ENCODE assay signal across 23 cellular contexts in the genomic region with DNA sequence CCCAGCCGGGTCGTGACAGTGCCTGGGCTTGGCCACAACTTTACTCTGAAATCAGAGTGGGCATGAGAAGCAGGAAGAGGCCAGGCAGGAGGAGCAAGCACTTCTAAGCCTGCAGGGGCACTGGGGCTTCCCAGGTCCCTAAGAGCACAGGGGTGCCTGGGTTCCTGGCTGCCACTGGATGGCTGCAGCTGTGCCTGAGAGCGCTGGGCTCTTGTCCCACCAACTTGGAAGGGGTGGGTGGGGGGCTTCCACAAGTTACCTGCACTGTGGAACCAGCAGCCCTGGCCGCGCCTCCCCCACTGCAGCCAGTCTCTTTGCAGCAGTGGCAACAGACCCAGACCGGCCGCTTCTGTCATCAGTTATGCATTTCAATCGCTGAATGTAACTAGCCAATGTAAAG.
DNase-seq lines count a peak whose midpoint lies in the region; ATAC-seq, FAIRE-seq and TF ChIP-seq lines count a peak whose summit lies in the region.
"Had no signal": no experiment of that assay in that cellular context is flagged by ENCODE, and none has a peak within 500 bp of the region (broad histone marks: within the 10 kb centered on the region; RNA-seq: fewer than 3 reads in every experiment).

No MANE protein-coding gene starts in this region.

- H3K4me3 Mint-ChIP-seq in WTC11: no peak overlapping the region
- no peak overlapping the region for H3K4me3 Mint-ChIP-seq in CD4-positive, alpha-beta T cell
- no peak overlapping the region for H3K4me3 Mint-ChIP-seq in activated T-helper 1 cell treated with anti-CD3 and anti-CD28 coated beads, Interleukin-12 subunit alpha, Interleukin-12 subunit beta, Interleukin-2, Interleukin-4 antibody, amounts not matched to agents 30 ng/mL and 10 ng/mL and 1 ng/mL, durations not matched to agents 14 hours and 24 hours and 36 hours
- H3K4me3 Mint-ChIP-seq: CD4-positive, CD25-positive, alpha-beta regulatory T cell; GM23338; HFFc6 had no signal

- CTCF ChIA-PET in WTC11 (lab: Charles Lee): no interaction called here
- CTCF ChIA-PET in CD4-positive, alpha-beta T cell (lab: Charles Lee): no interaction called here

- no peaks in the 10 kb centered on the region for H3K79me2 ChIP-seq in osteoblast (ENCODE audit: insufficient read depth, low read length)

- intact Hi-C loops in kidney (cut with DNase I) (no loop called here), aorta (cut with DNase I) (no loop called here)
- intact Hi-C loops in CD4-positive, alpha-beta T cell (cut with DNase I, micrococcal nuclease): no loop called here
- intact Hi-C loops in activated T-helper 1 cell treated with anti-CD3 and anti-CD28 coated beads, Interleukin-12 subunit alpha, Interleukin-12 subunit beta, Interleukin-2, Interleukin-4 antibody, amounts not matched to agents 30 ng/mL and 10 ng/mL and 1 ng/mL, durations not matched to agents 14 hours and 24 hours and 36 hours (cut with micrococcal nuclease): no loop called here

- no peak overlapping the region for H3K4me2 ChIP-seq in osteoblast (ENCODE audit: insufficient read depth, low read length)
- H3K4me2 ChIP-seq: GM23338 had no signal

- ATAC-seq in WTC11 (peak; percentile 50), aorta (ENCODE audit: low FRiP score) (peak; percentile 29)
- ATAC-seq in CD4-positive, alpha-beta T cell (ENCODE audit: poor library complexity): no peak
- ATAC-seq: GM23338, HCT116 had no signal

- H3K4me1 ChIP-seq in kidney (ENCODE audit: control insufficient read depth in 1 of 2, insufficient read depth in 1 of 2, low read depth in 1 of 2, low read length in 2 of 2): no peaks in the 10 kb centered on the region
- no peaks in the 10 kb centered on the region for H3K4me1 ChIP-seq in osteoblast (ENCODE audit: insufficient read depth, low read length)
- H3K4me1 ChIP-seq in aorta (ENCODE audit: control insufficient read depth in 1 of 2, insufficient read depth in 2 of 2, low read length in 2 of 2): no peaks in the 10 kb centered on the region
- H3K4me1 ChIP-seq: BE2C had no signal

- H3K36me3 ChIP-seq in kidney (ENCODE audit: control insufficient read depth in 1 of 2, insufficient read depth in 2 of 2, low read length in 2 of 2) (no peaks in the 10 kb centered on the region), osteoblast (ENCODE audit: insufficient read depth, low read length) (no peaks in the 10 kb centered on the region), aorta (ENCODE audit: control insufficient read depth in 1 of 2, insufficient read depth in 2 of 2, low read length in 1 of 2) (no peaks in the 10 kb centered on the region)
- H3K36me3 ChIP-seq: BE2C had no signal

- FAIRE-seq in kidney (lab: Jason Lieb, UNC): no peak
- FAIRE-seq: A204.1, D721Med, GM12892, GM18507, H54 had no signal

- no peak overlapping the region for H3K27ac Mint-ChIP-seq in WTC11
- H3K27ac Mint-ChIP-seq in CD4-positive, alpha-beta T cell: no peak overlapping the region
- no peak overlapping the region for H3K27ac Mint-ChIP-seq in activated T-helper 1 cell treated with anti-CD3 and anti-CD28 coated beads, Interleukin-12 subunit alpha, Interleukin-12 subunit beta, Interleukin-2, Interleukin-4 antibody, amounts not matched to agents 30 ng/mL and 10 ng/mL and 1 ng/mL, durations not matched to agents 14 hours and 24 hours and 36 hours
- H3K27ac Mint-ChIP-seq: CD4-positive, CD25-positive, alpha-beta regulatory T cell; GM23338; HFFc6 had no signal

- no peaks in the 10 kb centered on the region for H4K20me1 ChIP-seq in osteoblast (ENCODE audit: insufficient read depth, low read length)

- no peaks in the 10 kb centered on the region for H3K4me1 Mint-ChIP-seq in WTC11
- no peaks in the 10 kb centered on the region for H3K4me1 Mint-ChIP-seq in CD4-positive, alpha-beta T cell (ENCODE audit: low read depth)
- no peaks in the 10 kb centered on the region for H3K4me1 Mint-ChIP-seq in activated T-helper 1 cell treated with anti-CD3 and anti-CD28 coated beads, Interleukin-12 subunit alpha, Interleukin-12 subunit beta, Interleukin-2, Interleukin-4 antibody, amounts not matched to agents 30 ng/mL and 10 ng/mL and 1 ng/mL, durations not matched to agents 14 hours and 24 hours and 36 hours (ENCODE audit: low read depth)
- H3K4me1 Mint-ChIP-seq: CD4-positive, CD25-positive, alpha-beta regulatory T cell; GM23338 had no signal

- DNase-seq in WTC11 (ENCODE audit: low spot score) (no peak), kidney (peak; percentile 54), osteoblast (ENCODE audit: insufficient read length, low spot score, missing footprints) (peak; percentile 49), aorta (peak in 1 of 2 donors; percentile 43), DMS53 treated with DMSO at 0.1 percent for 48 hours (lab: John Stamatoyannopoulos, UW; ENCODE audit: unreplicated experiment) (no peak)
- DNase-seq in CD4-positive, alpha-beta T cell: no peak
- no peak for DNase-seq in activated T-helper 1 cell treated with anti-CD3 and anti-CD28 coated beads, Interleukin-12 subunit alpha, Interleukin-12 subunit beta, Interleukin-2, Interleukin-4 antibody, amounts not matched to agents 30 ng/mL and 10 ng/mL and 1 ng/mL, durations not matched to agents 14 hours and 24 hours and 36 hours (ENCODE audit: low spot score)
- DNase-seq: ACHN; BE2C; C1 segment of cervical spinal cord; Caco-2; CD4-positive, CD25-positive, alpha-beta regulatory T cell; DMS79; GDM1; HFFc6 had no signal

- no peak overlapping the region for H2AFZ ChIP-seq in osteoblast (ENCODE audit: low read length)
- H2AFZ ChIP-seq: GM23338 had no signal

- H3K9me3 Mint-ChIP-seq in WTC11: no peaks in the 10 kb centered on the region
- H3K9me3 Mint-ChIP-seq in CD4-positive, alpha-beta T cell: no peaks in the 10 kb centered on the region
- no peaks in the 10 kb centered on the region for H3K9me3 Mint-ChIP-seq in activated T-helper 1 cell treated with anti-CD3 and anti-CD28 coated beads, Interleukin-12 subunit alpha, Interleukin-12 subunit beta, Interleukin-2, Interleukin-4 antibody, amounts not matched to agents 30 ng/mL and 10 ng/mL and 1 ng/mL, durations not matched to agents 14 hours and 24 hours and 36 hours
- H3K9me3 Mint-ChIP-seq: GM23338 had no signal

- H3K9me3 ChIP-seq in kidney (ENCODE audit: control insufficient read depth in 1 of 2, low read length in 2 of 2) (no peaks in the 10 kb centered on the region), osteoblast (ENCODE audit: low read depth, low read length) (peaks cover 2% of the 10 kb centered on the region), aorta (ENCODE audit: control insufficient read depth, low read length) (peaks cover 2% of the 10 kb centered on the region)
- H3K9me3 ChIP-seq in CD4-positive, alpha-beta T cell (ENCODE audit: control insufficient read depth, low read length): no peaks in the 10 kb centered on the region
- H3K9me3 ChIP-seq: BE2C, Caco-2 had no signal

- 47 to 57% methylated on average over 8 of the region's 8 CpGs for WGBS in aorta, 2 donors

- H3K27me3 ChIP-seq in osteoblast (ENCODE audit: insufficient read depth, low read length) (no peaks in the 10 kb centered on the region), aorta (ENCODE audit: control insufficient read depth in 1 of 2, insufficient read depth in 2 of 2, low read length in 1 of 2) (no peaks in the 10 kb centered on the region)
- H3K27me3 ChIP-seq in CD4-positive, alpha-beta T cell (ENCODE audit: control insufficient read depth, insufficient read depth, low read length): no peaks in the 10 kb centered on the region
- H3K27me3 ChIP-seq: BE2C had no signal

- H3K36me3 Mint-ChIP-seq in WTC11: no peaks in the 10 kb centered on the region
- H3K36me3 Mint-ChIP-seq in CD4-positive, alpha-beta T cell (ENCODE audit: low read depth): no peaks in the 10 kb centered on the region
- H3K36me3 Mint-ChIP-seq in activated T-helper 1 cell treated with anti-CD3 and anti-CD28 coated beads, Interleukin-12 subunit alpha, Interleukin-12 subunit beta, Interleukin-2, Interleukin-4 antibody, amounts not matched to agents 30 ng/mL and 10 ng/mL and 1 ng/mL, durations not matched to agents 14 hours and 24 hours and 36 hours (ENCODE audit: low read depth): no peaks in the 10 kb centered on the region
- H3K36me3 Mint-ChIP-seq: CD4-positive, CD25-positive, alpha-beta regulatory T cell had no signal

- TF ChIP-seq CTCF in WTC11 (IDR thresholded peaks at IDR 0.05): no peak
- TF ChIP-seq CTCF in kidney (IDR thresholded peaks at IDR 0.05; ENCODE audit: borderline replicate concordance, extremely low read depth, insufficient read depth): no peak
- TF ChIP-seq CTCF in osteoblast (IDR thresholded peaks at IDR 0.05; ENCODE audit: extremely low read depth, low read depth, low read length): no peak
- TF ChIP-seq CTCF in CD4-positive, alpha-beta T cell (IDR thresholded peaks at IDR 0.05): no peak

- POLR2A ChIA-PET in WTC11 (lab: Charles Lee): no interaction called here
- POLR2A ChIA-PET in CD4-positive, alpha-beta T cell (lab: Charles Lee): no interaction called here

- H3K27me3 Mint-ChIP-seq in WTC11 (ENCODE audit: low read depth): no peaks in the 10 kb centered on the region
- H3K27me3 Mint-ChIP-seq in CD4-positive, alpha-beta T cell: no peaks in the 10 kb centered on the region
- no peaks in the 10 kb centered on the region for H3K27me3 Mint-ChIP-seq in activated T-helper 1 cell treated with anti-CD3 and anti-CD28 coated beads, Interleukin-12 subunit alpha, Interleukin-12 subunit beta, Interleukin-2, Interleukin-4 antibody, amounts not matched to agents 30 ng/mL and 10 ng/mL and 1 ng/mL, durations not matched to agents 14 hours and 24 hours and 36 hours (ENCODE audit: insufficient read depth)
- H3K27me3 Mint-ChIP-seq: CD4-positive, CD25-positive, alpha-beta regulatory T cell had no signal

- no peak overlapping the region for H3K27ac ChIP-seq in kidney (ENCODE audit: low read depth in 2 of 2, low read length in 2 of 2)
- H3K27ac ChIP-seq in osteoblast (ENCODE audit: low read depth, low read length): no peak overlapping the region
- H3K27ac ChIP-seq in aorta (ENCODE audit: low read depth in 1 of 2, low read length in 2 of 2): no peak overlapping the region
- H3K27ac ChIP-seq in CD4-positive, alpha-beta T cell (ENCODE audit: low read depth, low read length): no peak overlapping the region
- H3K27ac ChIP-seq: HL-60 had no signal

- H3K4me3 ChIP-seq in kidney (ENCODE audit: low read length in 2 of 2) (no peak overlapping the region), osteoblast (ENCODE audit: insufficient read depth, low read length) (no peak overlapping the region), aorta (ENCODE audit: low read length in 2 of 2) (no peak overlapping the region)
- H3K4me3 ChIP-seq: GM23338 had no signal

- no peak overlapping the region for H3K9ac ChIP-seq in kidney (ENCODE audit: low read length in 2 of 2)

TF ChIP-seq in WTC11, 78 proteins besides CTCF, POLR2A, EP300 and RAD21 (continues in another document):
- no peak for TF ChIP-seq NFATC4 (CRISPR knock-in tag; IDR thresholded peaks at IDR 0.05)
- TF ChIP-seq FOXJ3 (CRISPR knock-in tag; IDR thresholded peaks at IDR 0.05; ENCODE audit: borderline replicate concordance): no peak
- TF ChIP-seq TCF7 (CRISPR knock-in tag; IDR thresholded peaks at IDR 0.05; ENCODE audit: low read depth): no peak
- no peak for TF ChIP-seq ZNF396 (CRISPR knock-in tag; IDR thresholded peaks at IDR 0.05; ENCODE audit: borderline replicate concordance)
- no peak for TF ChIP-seq GTF2I (CRISPR knock-in tag; conservative IDR thresholded peaks at IDR 0.05)

Comparison
In these comparisons a context has a peak if more than half of its experiments do, and no peak if none do; other contexts are left out.
1. DNase-seq: peak in kidney (single experiment) and osteoblast (single experiment); none in WTC11 (single experiment), DMS53 treated with DMSO at 0.1 percent for 48 hours (single experiment), CD4-positive, alpha-beta T cell (0 of 10) and activated T-helper 1 cell treated with anti-CD3 and anti-CD28 coated beads, Interleukin-12 subunit alpha, Interleukin-12 subunit beta, Interleukin-2, Interleukin-4 antibody, amounts not matched to agents 30 ng/mL and 10 ng/mL and 1 ng/mL, durations not matched to agents 14 hours and 24 hours and 36 hours (single experiment).